Comparison of ENCODE assay signal across 1 cellular context in the genomic region with DNA sequence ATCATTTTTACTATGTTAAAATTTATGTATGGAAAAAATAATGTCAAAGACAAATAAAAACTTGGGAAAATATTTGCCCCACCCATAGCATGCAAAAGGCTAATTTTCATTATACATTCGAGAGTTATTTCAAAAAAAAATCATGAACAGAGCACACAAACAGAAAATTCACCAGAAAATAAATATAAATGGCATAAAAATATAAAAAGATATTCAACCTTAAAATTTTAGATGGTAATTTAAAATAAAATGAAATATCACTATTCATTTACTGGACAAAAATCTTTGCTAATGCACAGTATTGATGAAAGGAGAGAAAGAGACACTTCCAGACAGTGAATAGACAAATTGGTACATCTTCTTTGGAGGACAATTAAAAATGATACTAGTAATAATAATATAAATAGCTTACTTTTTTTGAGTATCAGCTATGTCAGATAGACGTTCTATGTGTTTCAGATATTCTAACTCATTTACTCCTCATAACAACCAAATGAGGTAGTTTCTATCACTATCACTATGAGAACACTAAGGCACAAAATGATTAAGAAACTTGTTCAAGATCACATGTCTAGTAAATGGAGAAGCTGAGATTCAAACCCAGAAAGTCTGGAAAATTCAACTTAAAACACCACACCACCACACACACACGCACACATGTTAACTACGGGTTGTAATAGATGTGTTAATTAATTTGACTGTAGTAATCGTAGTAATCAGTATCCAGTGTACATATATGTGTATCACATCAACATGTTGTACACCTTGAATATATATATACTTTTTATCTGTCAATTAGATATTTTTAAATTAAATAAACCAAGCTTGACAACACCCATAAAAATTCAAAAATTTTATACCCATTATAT.
TF ChIP-seq lines count a peak whose summit lies in the region.

No MANE protein-coding gene starts in this region.

TF ChIP-seq in GM12878, 131 proteins besides CTCF, POLR2A, EP300 and RAD21 (continued from another document and continues in another):
- TF ChIP-seq, protein P1, sequence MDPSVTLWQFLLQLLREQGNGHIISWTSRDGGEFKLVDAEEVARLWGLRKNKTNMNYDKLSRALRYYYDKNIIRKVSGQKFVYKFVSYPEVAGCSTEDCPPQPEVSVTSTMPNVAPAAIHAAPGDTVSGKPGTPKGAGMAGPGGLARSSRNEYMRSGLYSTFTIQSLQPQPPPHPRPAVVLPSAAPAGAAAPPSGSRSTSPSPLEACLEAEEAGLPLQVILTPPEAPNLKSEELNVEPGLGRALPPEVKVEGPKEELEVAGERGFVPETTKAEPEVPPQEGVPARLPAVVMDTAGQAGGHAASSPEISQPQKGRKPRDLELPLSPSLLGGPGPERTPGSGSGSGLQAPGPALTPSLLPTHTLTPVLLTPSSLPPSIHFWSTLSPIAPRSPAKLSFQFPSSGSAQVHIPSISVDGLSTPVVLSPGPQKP (IDR thresholded peaks at IDR 0.05; ENCODE audit: low read depth, low read length) = no peak
- TF ChIP-seq POU2F2 (IDR thresholded peaks at IDR 0.05; ENCODE audit: borderline replicate concordance, low read depth, low read length) (no peak), KAT2A (conservative IDR thresholded peaks at IDR 0.05; ENCODE audit: control insufficient read depth, low read depth, low read length) (no peak), SUZ12 (IDR thresholded peaks at IDR 0.05; ENCODE audit: unreplicated experiment) (no peak), KDM1A (IDR thresholded peaks at IDR 0.05; ENCODE audit: borderline replicate concordance) (no peak), MYB (IDR thresholded peaks at IDR 0.05; ENCODE audit: borderline replicate concordance, low read depth, low read length) (no peak), NFIC (IDR thresholded peaks at IDR 0.05; ENCODE audit: low read depth, low read length) (peak; percentile 76; the same call in 1 of the 2 replicates), CREB1 (IDR thresholded peaks at IDR 0.05; ENCODE audit: low read depth) (no peak), RUNX3 (IDR thresholded peaks at IDR 0.05; ENCODE audit: low read length) (peak; percentile 25; the same call in 1 of the 2 replicates), TAF1 (IDR thresholded peaks at IDR 0.05; ENCODE audit: borderline replicate concordance, low read depth, low read length) (no peak), PML (IDR thresholded peaks at IDR 0.05; ENCODE audit: low read length) (no peak), SREBF1 (IDR thresholded peaks at IDR 0.05; ENCODE audit: low read length) (no peak), ZNF207 (IDR thresholded peaks at IDR 0.05; ENCODE audit: borderline replicate concordance) (no peak), ATF7 (IDR thresholded peaks at IDR 0.05; ENCODE audit: low read depth) (no peak), ESRRA (IDR thresholded peaks at IDR 0.05; ENCODE audit: low read length) (no peak), BCL11A (IDR thresholded peaks at IDR 0.05; ENCODE audit: low read depth, low read length) (peak; percentile 33; the same call in 1 of the 2 replicates), SUPT20H (IDR thresholded peaks at IDR 0.05; ENCODE audit: borderline replicate concordance, control insufficient read depth, low read depth, low read length) (no peak), IRF4 (IDR thresholded peaks at IDR 0.05; ENCODE audit: low read depth, low read length) (peak; percentile 44; the same call in 1 of the 2 replicates), WRNIP1 (IDR thresholded peaks at IDR 0.05; ENCODE audit: borderline replicate concordance, low read depth, low read length) (no peak), JUNB (IDR thresholded peaks at IDR 0.05) (peak; percentile 97), SIN3A (IDR thresholded peaks at IDR 0.05; ENCODE audit: low read depth, low read length) (no peak), CHD4 (IDR thresholded peaks at IDR 0.05) (no peak), TARDBP (IDR thresholded peaks at IDR 0.05; ENCODE audit: borderline replicate concordance) (no peak), ZNF217 (IDR thresholded peaks at IDR 0.05) (no peak), FOXM1 (IDR thresholded peaks at IDR 0.05; ENCODE audit: low read depth, low read length) (no peak), DPF2 (IDR thresholded peaks at IDR 0.05) (no peak)
- TF ChIP-seq, protein P2, sequence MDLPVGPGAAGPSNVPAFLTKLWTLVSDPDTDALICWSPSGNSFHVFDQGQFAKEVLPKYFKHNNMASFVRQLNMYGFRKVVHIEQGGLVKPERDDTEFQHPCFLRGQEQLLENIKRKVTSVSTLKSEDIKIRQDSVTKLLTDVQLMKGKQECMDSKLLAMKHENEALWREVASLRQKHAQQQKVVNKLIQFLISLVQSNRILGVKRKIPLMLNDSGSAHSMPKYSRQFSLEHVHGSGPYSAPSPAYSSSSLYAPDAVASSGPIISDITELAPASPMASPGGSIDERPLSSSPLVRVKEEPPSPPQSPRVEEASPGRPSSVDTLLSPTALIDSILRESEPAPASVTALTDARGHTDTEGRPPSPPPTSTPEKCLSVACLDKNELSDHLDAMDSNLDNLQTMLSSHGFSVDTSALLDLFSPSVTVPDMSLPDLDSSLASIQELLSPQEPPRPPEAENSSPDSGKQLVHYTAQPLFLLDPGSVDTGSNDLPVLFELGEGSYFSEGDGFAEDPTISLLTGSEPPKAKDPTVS (IDR thresholded peaks at IDR 0.05; ENCODE audit: low read depth, low read length) = no peak
- TF ChIP-seq, protein P3, sequence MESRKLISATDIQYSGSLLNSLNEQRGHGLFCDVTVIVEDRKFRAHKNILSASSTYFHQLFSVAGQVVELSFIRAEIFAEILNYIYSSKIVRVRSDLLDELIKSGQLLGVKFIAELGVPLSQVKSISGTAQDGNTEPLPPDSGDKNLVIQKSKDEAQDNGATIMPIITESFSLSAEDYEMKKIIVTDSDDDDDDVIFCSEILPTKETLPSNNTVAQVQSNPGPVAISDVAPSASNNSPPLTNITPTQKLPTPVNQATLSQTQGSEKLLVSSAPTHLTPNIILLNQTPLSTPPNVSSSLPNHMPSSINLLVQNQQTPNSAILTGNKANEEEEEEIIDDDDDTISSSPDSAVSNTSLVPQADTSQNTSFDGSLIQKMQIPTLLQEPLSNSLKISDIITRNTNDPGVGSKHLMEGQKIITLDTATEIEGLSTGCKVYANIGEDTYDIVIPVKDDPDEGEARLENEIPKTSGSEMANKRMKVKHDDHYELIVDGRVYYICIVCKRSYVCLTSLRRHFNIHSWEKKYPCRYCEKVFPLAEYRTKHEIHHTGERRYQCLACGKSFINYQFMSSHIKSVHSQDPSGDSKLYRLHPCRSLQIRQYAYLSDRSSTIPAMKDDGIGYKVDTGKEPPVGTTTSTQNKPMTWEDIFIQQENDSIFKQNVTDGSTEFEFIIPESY (IDR thresholded peaks at IDR 0.05) = no peak
- TF ChIP-seq, protein P4, sequence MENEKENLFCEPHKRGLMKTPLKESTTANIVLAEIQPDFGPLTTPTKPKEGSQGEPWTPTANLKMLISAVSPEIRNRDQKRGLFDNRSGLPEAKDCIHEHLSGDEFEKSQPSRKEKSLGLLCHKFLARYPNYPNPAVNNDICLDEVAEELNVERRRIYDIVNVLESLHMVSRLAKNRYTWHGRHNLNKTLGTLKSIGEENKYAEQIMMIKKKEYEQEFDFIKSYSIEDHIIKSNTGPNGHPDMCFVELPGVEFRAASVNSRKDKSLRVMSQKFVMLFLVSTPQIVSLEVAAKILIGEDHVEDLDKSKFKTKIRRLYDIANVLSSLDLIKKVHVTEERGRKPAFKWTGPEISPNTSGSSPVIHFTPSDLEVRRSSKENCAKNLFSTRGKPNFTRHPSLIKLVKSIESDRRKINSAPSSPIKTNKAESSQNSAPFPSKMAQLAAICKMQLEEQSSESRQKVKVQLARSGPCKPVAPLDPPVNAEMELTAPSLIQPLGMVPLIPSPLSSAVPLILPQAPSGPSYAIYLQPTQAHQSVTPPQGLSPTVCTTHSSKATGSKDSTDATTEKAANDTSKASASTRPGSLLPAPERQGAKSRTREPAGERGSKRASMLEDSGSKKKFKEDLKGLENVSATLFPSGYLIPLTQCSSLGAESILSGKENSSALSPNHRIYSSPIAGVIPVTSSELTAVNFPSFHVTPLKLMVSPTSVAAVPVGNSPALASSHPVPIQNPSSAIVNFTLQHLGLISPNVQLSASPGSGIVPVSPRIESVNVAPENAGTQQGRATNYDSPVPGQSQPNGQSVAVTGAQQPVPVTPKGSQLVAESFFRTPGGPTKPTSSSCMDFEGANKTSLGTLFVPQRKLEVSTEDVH (IDR thresholded peaks at IDR 0.05; ENCODE audit: low read depth, partially characterized antibody) = no peak
- TF ChIP-seq, protein P5, sequence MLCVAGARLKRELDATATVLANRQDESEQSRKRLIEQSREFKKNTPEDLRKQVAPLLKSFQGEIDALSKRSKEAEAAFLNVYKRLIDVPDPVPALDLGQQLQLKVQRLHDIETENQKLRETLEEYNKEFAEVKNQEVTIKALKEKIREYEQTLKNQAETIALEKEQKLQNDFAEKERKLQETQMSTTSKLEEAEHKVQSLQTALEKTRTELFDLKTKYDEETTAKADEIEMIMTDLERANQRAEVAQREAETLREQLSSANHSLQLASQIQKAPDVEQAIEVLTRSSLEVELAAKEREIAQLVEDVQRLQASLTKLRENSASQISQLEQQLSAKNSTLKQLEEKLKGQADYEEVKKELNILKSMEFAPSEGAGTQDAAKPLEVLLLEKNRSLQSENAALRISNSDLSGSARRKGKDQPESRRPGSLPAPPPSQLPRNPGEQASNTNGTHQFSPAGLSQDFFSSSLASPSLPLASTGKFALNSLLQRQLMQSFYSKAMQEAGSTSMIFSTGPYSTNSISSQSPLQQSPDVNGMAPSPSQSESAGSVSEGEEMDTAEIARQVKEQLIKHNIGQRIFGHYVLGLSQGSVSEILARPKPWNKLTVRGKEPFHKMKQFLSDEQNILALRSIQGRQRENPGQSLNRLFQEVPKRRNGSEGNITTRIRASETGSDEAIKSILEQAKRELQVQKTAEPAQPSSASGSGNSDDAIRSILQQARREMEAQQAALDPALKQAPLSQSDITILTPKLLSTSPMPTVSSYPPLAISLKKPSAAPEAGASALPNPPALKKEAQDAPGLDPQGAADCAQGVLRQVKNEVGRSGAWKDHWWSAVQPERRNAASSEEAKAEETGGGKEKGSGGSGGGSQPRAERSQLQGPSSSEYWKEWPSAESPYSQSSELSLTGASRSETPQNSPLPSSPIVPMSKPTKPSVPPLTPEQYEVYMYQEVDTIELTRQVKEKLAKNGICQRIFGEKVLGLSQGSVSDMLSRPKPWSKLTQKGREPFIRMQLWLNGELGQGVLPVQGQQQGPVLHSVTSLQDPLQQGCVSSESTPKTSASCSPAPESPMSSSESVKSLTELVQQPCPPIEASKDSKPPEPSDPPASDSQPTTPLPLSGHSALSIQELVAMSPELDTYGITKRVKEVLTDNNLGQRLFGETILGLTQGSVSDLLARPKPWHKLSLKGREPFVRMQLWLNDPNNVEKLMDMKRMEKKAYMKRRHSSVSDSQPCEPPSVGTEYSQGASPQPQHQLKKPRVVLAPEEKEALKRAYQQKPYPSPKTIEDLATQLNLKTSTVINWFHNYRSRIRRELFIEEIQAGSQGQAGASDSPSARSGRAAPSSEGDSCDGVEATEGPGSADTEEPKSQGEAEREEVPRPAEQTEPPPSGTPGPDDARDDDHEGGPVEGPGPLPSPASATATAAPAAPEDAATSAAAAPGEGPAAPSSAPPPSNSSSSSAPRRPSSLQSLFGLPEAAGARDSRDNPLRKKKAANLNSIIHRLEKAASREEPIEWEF (IDR thresholded peaks at IDR 0.05; ENCODE audit: insufficient replicate concordance, low read depth, low read length) = no peak
- TF ChIP-seq, protein P6, sequence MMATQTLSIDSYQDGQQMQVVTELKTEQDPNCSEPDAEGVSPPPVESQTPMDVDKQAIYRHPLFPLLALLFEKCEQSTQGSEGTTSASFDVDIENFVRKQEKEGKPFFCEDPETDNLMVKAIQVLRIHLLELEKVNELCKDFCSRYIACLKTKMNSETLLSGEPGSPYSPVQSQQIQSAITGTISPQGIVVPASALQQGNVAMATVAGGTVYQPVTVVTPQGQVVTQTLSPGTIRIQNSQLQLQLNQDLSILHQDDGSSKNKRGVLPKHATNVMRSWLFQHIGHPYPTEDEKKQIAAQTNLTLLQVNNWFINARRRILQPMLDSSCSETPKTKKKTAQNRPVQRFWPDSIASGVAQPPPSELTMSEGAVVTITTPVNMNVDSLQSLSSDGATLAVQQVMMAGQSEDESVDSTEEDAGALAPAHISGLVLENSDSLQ (IDR thresholded peaks at IDR 0.05) = no peak
- TF ChIP-seq, protein P7, sequence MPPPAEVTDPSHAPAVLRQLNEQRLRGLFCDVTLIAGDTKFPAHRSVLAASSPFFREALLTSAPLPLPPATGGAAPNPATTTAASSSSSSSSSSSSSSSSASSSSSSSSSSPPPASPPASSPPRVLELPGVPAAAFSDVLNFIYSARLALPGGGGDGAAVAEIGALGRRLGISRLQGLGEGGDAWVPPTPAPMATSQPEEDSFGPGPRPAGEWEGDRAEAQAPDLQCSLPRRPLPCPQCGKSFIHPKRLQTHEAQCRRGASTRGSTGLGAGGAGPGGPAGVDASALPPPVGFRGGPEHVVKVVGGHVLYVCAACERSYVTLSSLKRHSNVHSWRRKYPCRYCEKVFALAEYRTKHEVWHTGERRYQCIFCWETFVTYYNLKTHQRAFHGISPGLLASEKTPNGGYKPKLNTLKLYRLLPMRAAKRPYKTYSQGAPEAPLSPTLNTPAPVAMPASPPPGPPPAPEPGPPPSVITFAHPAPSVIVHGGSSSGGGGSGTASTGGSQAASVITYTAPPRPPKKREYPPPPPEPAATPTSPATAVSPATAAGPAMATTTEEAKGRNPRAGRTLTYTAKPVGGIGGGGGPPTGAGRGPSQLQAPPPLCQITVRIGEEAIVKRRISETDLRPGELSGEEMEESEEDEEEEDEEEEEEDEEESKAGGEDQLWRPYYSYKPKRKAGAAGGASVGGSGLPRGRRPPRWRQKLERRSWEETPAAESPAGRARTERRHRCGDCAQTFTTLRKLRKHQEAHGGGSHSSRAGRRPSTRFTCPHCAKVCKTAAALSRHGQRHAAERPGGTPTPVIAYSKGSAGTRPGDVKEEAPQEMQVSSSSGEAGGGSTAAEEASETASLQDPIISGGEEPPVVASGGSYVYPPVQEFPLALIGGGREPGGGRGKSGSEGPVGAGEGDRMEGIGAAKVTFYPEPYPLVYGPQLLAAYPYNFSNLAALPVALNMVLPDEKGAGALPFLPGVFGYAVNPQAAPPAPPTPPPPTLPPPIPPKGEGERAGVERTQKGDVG (CRISPR knock-in tag; IDR thresholded peaks at IDR 0.05) = no peak
- TF ChIP-seq, protein P8, sequence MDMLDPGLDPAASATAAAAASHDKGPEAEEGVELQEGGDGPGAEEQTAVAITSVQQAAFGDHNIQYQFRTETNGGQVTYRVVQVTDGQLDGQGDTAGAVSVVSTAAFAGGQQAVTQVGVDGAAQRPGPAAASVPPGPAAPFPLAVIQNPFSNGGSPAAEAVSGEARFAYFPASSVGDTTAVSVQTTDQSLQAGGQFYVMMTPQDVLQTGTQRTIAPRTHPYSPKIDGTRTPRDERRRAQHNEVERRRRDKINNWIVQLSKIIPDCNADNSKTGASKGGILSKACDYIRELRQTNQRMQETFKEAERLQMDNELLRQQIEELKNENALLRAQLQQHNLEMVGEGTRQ (IDR thresholded peaks at IDR 0.05; ENCODE audit: borderline replicate concordance, low read depth, low read length) = no peak
- TF ChIP-seq, protein P9, sequence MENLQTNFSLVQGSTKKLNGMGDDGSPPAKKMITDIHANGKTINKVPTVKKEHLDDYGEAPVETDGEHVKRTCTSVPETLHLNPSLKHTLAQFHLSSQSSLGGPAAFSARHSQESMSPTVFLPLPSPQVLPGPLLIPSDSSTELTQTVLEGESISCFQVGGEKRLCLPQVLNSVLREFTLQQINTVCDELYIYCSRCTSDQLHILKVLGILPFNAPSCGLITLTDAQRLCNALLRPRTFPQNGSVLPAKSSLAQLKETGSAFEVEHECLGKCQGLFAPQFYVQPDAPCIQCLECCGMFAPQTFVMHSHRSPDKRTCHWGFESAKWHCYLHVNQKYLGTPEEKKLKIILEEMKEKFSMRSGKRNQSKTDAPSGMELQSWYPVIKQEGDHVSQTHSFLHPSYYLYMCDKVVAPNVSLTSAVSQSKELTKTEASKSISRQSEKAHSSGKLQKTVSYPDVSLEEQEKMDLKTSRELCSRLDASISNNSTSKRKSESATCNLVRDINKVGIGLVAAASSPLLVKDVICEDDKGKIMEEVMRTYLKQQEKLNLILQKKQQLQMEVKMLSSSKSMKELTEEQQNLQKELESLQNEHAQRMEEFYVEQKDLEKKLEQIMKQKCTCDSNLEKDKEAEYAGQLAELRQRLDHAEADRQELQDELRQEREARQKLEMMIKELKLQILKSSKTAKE (IDR thresholded peaks at IDR 0.05; ENCODE audit: low read depth, poor library complexity, severe bottlenecking) = no peak
